ENCODE assay signal across 13 cellular contexts in the genomic region with DNA sequence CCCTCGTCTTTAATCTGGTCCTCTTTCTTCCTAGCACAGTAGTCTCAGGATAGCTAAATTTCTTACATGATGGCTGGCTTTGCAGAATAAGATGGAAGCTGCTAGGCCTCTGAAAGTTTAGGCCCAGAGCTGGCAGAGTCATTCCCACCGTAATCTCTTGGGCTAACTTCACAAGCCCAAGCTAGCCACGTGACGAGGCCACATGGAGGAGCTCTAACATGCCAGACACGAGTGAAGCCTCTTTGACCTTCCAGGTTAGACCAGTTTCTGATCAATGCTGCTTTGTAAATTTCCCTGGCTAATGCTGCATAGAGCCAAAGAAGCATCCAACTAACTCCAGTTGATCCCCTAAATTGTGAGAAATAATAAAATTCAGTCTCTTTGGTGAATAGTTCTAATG. TPM values are rescaled to one million over a fixed set of nuclear protein-coding genes. Genes with fewer than 3 reads are reported as not detected.
DNase-seq lines count a peak whose midpoint lies in the region; ATAC-seq, FAIRE-seq and TF ChIP-seq lines count a peak whose summit lies in the region.
"Had no signal": no experiment of that assay in that cellular context is flagged by ENCODE, and none has a peak within 500 bp of the region (broad histone marks: within the 10 kb centered on the region; RNA-seq: fewer than 3 reads in every experiment).

No MANE protein-coding gene starts in this region.

- H2BK5ac ChIP-seq in H1 (ENCODE audit: low read depth, low read length): no peak overlapping the region
- H2BK5ac ChIP-seq in neuronal stem cell (ENCODE audit: low read length): no peak overlapping the region

- H3K9ac ChIP-seq in MM.1S (ENCODE audit: low read length) (no peak overlapping the region), H1 (replicated peaks in 1 of 4; ENCODE audit: extremely low read depth in 1 of 4, low read depth in 3 of 4, low read length in 3 of 4) (no peak overlapping the region), neuronal stem cell (ENCODE audit: low read depth, low read length, poor library complexity) (no peak overlapping the region)

- H3K23ac ChIP-seq in H1 (ENCODE audit: insufficient read length) (no peak overlapping the region), neuronal stem cell (ENCODE audit: low read depth, low read length, poor library complexity) (no peak overlapping the region)

- H4K5ac ChIP-seq in H1 (ENCODE audit: insufficient read length, low read depth, low read length): no peak overlapping the region

- H3K9me3 ChIP-seq in MM.1S (replicated peaks; ENCODE audit: insufficient read depth, low read length) (no peaks in the 10 kb centered on the region), H1 (ENCODE audit: insufficient read depth in 2 of 2, low read depth in 1 of 2, low read length in 1 of 2) (no peaks in the 10 kb centered on the region), neuronal stem cell (replicated peaks in 1 of 2; ENCODE audit: control insufficient read depth in 2 of 2, insufficient read depth in 1 of 2, low read depth in 1 of 2, low read length in 2 of 2) (no peaks in the 10 kb centered on the region)
- H3K9me3 ChIP-seq in CD8-positive, alpha-beta T cell (ENCODE audit: low read length): no peaks in the 10 kb centered on the region
- H3K9me3 ChIP-seq: adrenal gland had no signal

- no peak overlapping the region for H3K27ac Mint-ChIP-seq in CD8-positive, alpha-beta T cell
- H3K27ac Mint-ChIP-seq: dendritic cell treated with granulocyte-macrophage colony-stimulating factor and Interleukin-4, amounts not matched to agents 40 ng/mL and 50 ng/mL, for 4 days; type B pancreatic cell had no signal

- no peak overlapping the region for H3K4ac ChIP-seq in H1 (replicated peaks; ENCODE audit: insufficient read length, low read depth, low read length)
- no peak overlapping the region for H3K4ac ChIP-seq in neuronal stem cell (ENCODE audit: low read length)

- H3K14ac ChIP-seq in H1 (ENCODE audit: insufficient read length) (no peak overlapping the region), neuronal stem cell (ENCODE audit: low read length) (no peak overlapping the region)

- no peaks in the 10 kb centered on the region for H3F3A ChIP-seq in MM.1S (ENCODE audit: insufficient read depth, low read length)

- TF ChIP-seq CTCF in MM.1S (IDR thresholded peaks at IDR 0.05; ENCODE audit: low read length) (peak; percentile 16; the same call in 1 of the 2 replicates), H1 (IDR thresholded peaks at IDR 0.05; ENCODE audit: control extremely low read depth in 1 of 3, insufficient read depth in 1 of 3, low read depth in 1 of 3, low read length in 3 of 3) (peak; percentile 57 to 69 (median 59))
- TF ChIP-seq CTCF in CD8-positive, alpha-beta T cell (IDR thresholded peaks at IDR 0.05): no peak

- no peak overlapping the region for H3K4me2 ChIP-seq in MM.1S (ENCODE audit: low read depth, low read length)
- H3K4me2 ChIP-seq in H1 (ENCODE audit: insufficient read depth in 1 of 2, low read depth in 2 of 2, low read length in 2 of 2): no peak overlapping the region
- H3K4me2 ChIP-seq in neuronal stem cell (ENCODE audit: insufficient read depth, low read length, poor library complexity, severe bottlenecking): no peak overlapping the region

- H3K27me3 ChIP-seq in MM.1S (replicated peaks; ENCODE audit: insufficient read depth, low read length): no peaks in the 10 kb centered on the region
- no peaks in the 10 kb centered on the region for H3K27me3 ChIP-seq in H1 (replicated peaks in 1 of 4; ENCODE audit: control insufficient read depth in 3 of 4, extremely low read depth in 1 of 4, insufficient read depth in 3 of 4, low read length in 3 of 4)
- no peaks in the 10 kb centered on the region for H3K27me3 ChIP-seq in neuronal stem cell (ENCODE audit: control insufficient read depth in 3 of 3, insufficient read depth in 3 of 3, low read depth in 1 of 3, low read length in 3 of 3)
- no peaks in the 10 kb centered on the region for H3K27me3 ChIP-seq in CD8-positive, alpha-beta T cell (ENCODE audit: insufficient read depth, low read length)
- H3K27me3 ChIP-seq: adrenal gland had no signal

- CTCF ChIA-PET in H1 (lab: Charles Lee; ENCODE audit: partially characterized antibody): interaction anchor here (0.6 to 1.2 kb wide), 5 partner anchors 12 to 735 kb away, joined by 3 read pairs; no protein-coding TSS in a partner anchor
- CTCF ChIA-PET in CD8-positive, alpha-beta T cell (lab: Charles Lee): interaction anchor here (1.4 kb wide), 1 partner anchor 9 kb away, joined by 4 read pairs; the partner anchor contains the start of gene CENPE

- peaks cover 7% of the 10 kb centered on the region for H3K27me3 Mint-ChIP-seq in CD8-positive, alpha-beta T cell (ENCODE audit: low read depth)
- H3K27me3 Mint-ChIP-seq: type B pancreatic cell had no signal

- intact Hi-C loops in CD8-positive, alpha-beta T cell (cut with DNase I, micrococcal nuclease): no loop called here

- no peak overlapping the region for H3K27ac ChIP-seq in MM.1S (ENCODE audit: low read length)
- H3K27ac ChIP-seq in H1 (ENCODE audit: low read depth, low read length): no peak overlapping the region
- no peak overlapping the region for H3K27ac ChIP-seq in neuronal stem cell (replicated peaks; ENCODE audit: low read length)
- H3K27ac ChIP-seq in CD8-positive, alpha-beta T cell (ENCODE audit: low read depth, low read length): no peak overlapping the region
- H3K27ac ChIP-seq: adrenal gland, RWPE1 had no signal

- H3K4me3 ChIP-seq in MM.1S (ENCODE audit: low read length) (no peak overlapping the region), H1 (ENCODE audit: extremely low read depth in 1 of 4, insufficient read depth in 2 of 4, low read depth in 3 of 4, low read length in 4 of 4) (no peak overlapping the region), neuronal stem cell (ENCODE audit: low read length in 2 of 2) (no peak overlapping the region)
- no peak overlapping the region for H3K4me3 ChIP-seq in CD8-positive, alpha-beta T cell (ENCODE audit: low read depth, low read length)
- H3K4me3 ChIP-seq: adrenal gland had no signal

- H2AK5ac ChIP-seq in H1 (ENCODE audit: low read depth, low read length) (no peak overlapping the region), neuronal stem cell (ENCODE audit: low read depth, low read length) (no peak overlapping the region)

- TF ChIP-seq POLR2A in H1 (IDR thresholded peaks at IDR 0.05; ENCODE audit: control extremely low read depth in 1 of 2, low read depth in 2 of 2, low read length in 2 of 2): no peak

- no peak overlapping the region for H2AFZ ChIP-seq in MM.1S (ENCODE audit: low read length)
- H2AFZ ChIP-seq in H1 (ENCODE audit: low read length): peak overlapping the region; percentile 61; the same call in 1 of the 2 replicates
- H2AFZ ChIP-seq in neuronal stem cell (ENCODE audit: low read length): peak overlapping the region; percentile 43

- H3K4me1 ChIP-seq in MM.1S (ENCODE audit: low read length) (no peaks in the 10 kb centered on the region), H1 (replicated peaks in 1 of 4; ENCODE audit: control insufficient read depth in 3 of 4, insufficient read depth in 4 of 4, low read length in 3 of 4) (no peaks in the 10 kb centered on the region), neuronal stem cell (ENCODE audit: control insufficient read depth in 2 of 2, insufficient read depth in 1 of 2, low read depth in 1 of 2, low read length in 2 of 2) (no peaks in the 10 kb centered on the region)
- H3K4me1 ChIP-seq in CD8-positive, alpha-beta T cell (ENCODE audit: insufficient read depth, low read length): no peaks in the 10 kb centered on the region
- H3K4me1 ChIP-seq: adrenal gland had no signal

- H4K91ac ChIP-seq in H1 (replicated peaks; ENCODE audit: insufficient read length, low read length): no peak overlapping the region
- H4K91ac ChIP-seq in neuronal stem cell (ENCODE audit: low read depth, low read length, poor library complexity): no peak overlapping the region

- H2BK15ac ChIP-seq in H1 (ENCODE audit: low read length) (no peak overlapping the region), neuronal stem cell (ENCODE audit: low read length) (no peak overlapping the region)

- WGBS in H1 (ENCODE audit: extremely low coverage in 1 of 2, insufficient coverage in 1 of 2, insufficient read length in 1 of 2, insufficient replicate concordance in 2 of 2, low coverage in 1 of 2, low lambda C conversion rate in 2 of 2, missing lambda C conversion rate in 1 of 2), 2 experiments: 66% methylated on average over 5 of the region's 5 CpGs; no CpG with 5 or more reads in 1 of the 2 experiments
- no CpG with 5 or more reads among the region's 5 CpGs for WGBS in neuronal stem cell (ENCODE audit: extremely low coverage in 2 of 2, insufficient read length in 2 of 2, insufficient replicate concordance in 1 of 2), 2 donors

- peak; percentile 66 for FAIRE-seq in H1 (lab: Jason Lieb, UNC)

- H2BK12ac ChIP-seq in H1 (ENCODE audit: low read depth, low read length) (no peak overlapping the region), neuronal stem cell (ENCODE audit: low read length) (no peak overlapping the region)

- POLR2A ChIA-PET in H1 (lab: Charles Lee; ENCODE audit: partially characterized antibody): no interaction called here
- POLR2A ChIA-PET in CD8-positive, alpha-beta T cell (lab: Charles Lee): no interaction called here

- no peaks in the 10 kb centered on the region for H3K9me3 Mint-ChIP-seq in CD8-positive, alpha-beta T cell
- H3K9me3 Mint-ChIP-seq: dendritic cell treated with granulocyte-macrophage colony-stimulating factor and Interleukin-4, amounts not matched to agents 40 ng/mL and 50 ng/mL, for 4 days; type B pancreatic cell had no signal

- no peak overlapping the region for H2BK20ac ChIP-seq in H1 (ENCODE audit: low read length)

- H3K4me1 Mint-ChIP-seq in CD8-positive, alpha-beta T cell (ENCODE audit: low read depth): no peaks in the 10 kb centered on the region

- H3K36me3 ChIP-seq in MM.1S (replicated peaks; ENCODE audit: insufficient read depth, low read length) (no peaks in the 10 kb centered on the region), H1 (ENCODE audit: control insufficient read depth in 2 of 4, insufficient read depth in 4 of 4, low read length in 3 of 4) (no peaks in the 10 kb centered on the region), neuronal stem cell (replicated peaks in 1 of 2; ENCODE audit: control insufficient read depth in 2 of 2, insufficient read depth in 2 of 2, low read length in 2 of 2) (no peaks in the 10 kb centered on the region)
- no peaks in the 10 kb centered on the region for H3K36me3 ChIP-seq in CD8-positive, alpha-beta T cell (ENCODE audit: insufficient read depth, low read length)
- H3K36me3 ChIP-seq: adrenal gland had no signal

- no peaks in the 10 kb centered on the region for H3K9me2 ChIP-seq in MM.1S (replicated peaks; ENCODE audit: insufficient read depth, low read length)

- H3K23me2 ChIP-seq in H1 (ENCODE audit: low read depth, low read length): no peaks in the 10 kb centered on the region

- H3K79me1 ChIP-seq in H1 (ENCODE audit: low read depth, low read length): no peaks in the 10 kb centered on the region
- H3K79me1 ChIP-seq in neuronal stem cell (ENCODE audit: low read depth, low read length): no peaks in the 10 kb centered on the region

- H3K4me3 Mint-ChIP-seq in CD8-positive, alpha-beta T cell: no peak overlapping the region
- H3K4me3 Mint-ChIP-seq: dendritic cell treated with granulocyte-macrophage colony-stimulating factor and Interleukin-4, amounts not matched to agents 40 ng/mL and 50 ng/mL, for 4 days; type B pancreatic cell had no signal

- no peak overlapping the region for H3K56ac ChIP-seq in H1 (replicated peaks; ENCODE audit: insufficient read length, low read depth, low read length)

- H2BK120ac ChIP-seq in H1 (replicated peaks; ENCODE audit: low read depth, low read length) (no peak overlapping the region), neuronal stem cell (ENCODE audit: low read depth, low read length) (no peak overlapping the region)

- ATAC-seq in CD8-positive, alpha-beta T cell: no peak

- TF ChIP-seq RAD21 in H1 (IDR thresholded peaks at IDR 0.05 in 1 of 2, conservative IDR thresholded peaks at IDR 0.05 in 1 of 2; ENCODE audit: low read depth in 2 of 2, low read length in 2 of 2): peak; percentile 86 to 89

- DNase-seq in NCI-H2029 (lab: John Stamatoyannopoulos, UW) (peak; percentile 4), NCI-H2029 treated with DMSO at 0.1 percent for 48 hours (lab: John Stamatoyannopoulos, UW) (no peak), MM.1S (no peak), H1 (ENCODE audit: low read depth in 1 of 2, low spot score in 2 of 2) (peak in 1 of 2 experiments; percentile 21), neuronal stem cell (ENCODE audit: low spot score) (no peak), NCI-H2227 (lab: John Stamatoyannopoulos, UW; ENCODE audit: unreplicated experiment) (no peak), dermis blood vessel endothelial cell (no peak)
- no peak for DNase-seq in CD8-positive, alpha-beta T cell
- DNase-seq: ACHN, adrenal gland had no signal

- H4K20me1 ChIP-seq in MM.1S (ENCODE audit: insufficient read depth, low read length): no peaks in the 10 kb centered on the region
- H4K20me1 ChIP-seq in H1 (replicated peaks in 1 of 2; ENCODE audit: control insufficient read depth in 1 of 2, insufficient read depth in 2 of 2, low read length in 2 of 2): no peaks in the 10 kb centered on the region

- no peak for TF ChIP-seq EP300 in H1 (IDR thresholded peaks at IDR 0.05; ENCODE audit: borderline replicate concordance in 1 of 2, low read depth in 2 of 2, low read length in 2 of 2)

- H4K8ac ChIP-seq in H1 (ENCODE audit: extremely low read depth, insufficient read depth, low read length): no peak overlapping the region
- no peak overlapping the region for H4K8ac ChIP-seq in neuronal stem cell (ENCODE audit: low read depth, low read length)

- H3K79me2 ChIP-seq in MM.1S (ENCODE audit: low read length) (no peaks in the 10 kb centered on the region), H1 (ENCODE audit: control insufficient read depth in 1 of 2, insufficient read depth in 2 of 2, low read length in 2 of 2) (no peaks in the 10 kb centered on the region)

- no peaks in the 10 kb centered on the region for H3K36me3 Mint-ChIP-seq in CD8-positive, alpha-beta T cell
- H3K36me3 Mint-ChIP-seq: type B pancreatic cell had no signal

- H3K18ac ChIP-seq in H1 (ENCODE audit: extremely low read depth, low read length): no peak overlapping the region
- no peak overlapping the region for H3K18ac ChIP-seq in neuronal stem cell (ENCODE audit: low read length)

RNA-seq across cellular contexts. Expression of gene CENPE, which starts 9.5 kb away (rescaled TPM):
- 49.0 and 51.0 TPM in 2 replicates for total RNA-seq in H1 (2021; fragmentation: NEBNext Ultra II Directional; extraction: Animal tissue kit (Norgen Biotek cat#: 25700))
- polyA plus RNA-seq in H1 (2011; rRNA removed): 1.1 and 2.1 TPM in 2 replicates
- 5.2 TPM for polyA plus RNA-seq in H1 (2011; cell fraction: cytosol; rRNA removed)
- 5.9 TPM for polyA plus RNA-seq in H1 (2011; cell fraction: nucleus; rRNA removed)
- 7.0 to 23.3 TPM (median 10.6 TPM) in 4 replicates for polyA plus RNA-seq in H1 (2012, experiment 1 of 2)
- 0.60 TPM for polyA plus RNA-seq in H1 (2012, experiment 2 of 2)
- polyA plus RNA-seq in H1 (2013, experiment 1 of 2): 36.0 TPM
- 31.8 TPM for polyA plus RNA-seq in H1 (2013, experiment 2 of 2)
- 20.1 and 23.6 TPM in 2 replicates for polyA minus RNA-seq in H1 (2011; rRNA and poly(A)+ RNA removed)
- 9.2 TPM for polyA minus RNA-seq in H1 (2011; cell fraction: cytosol; rRNA and poly(A)+ RNA removed)
- polyA minus RNA-seq in H1 (2011; cell fraction: nucleus; rRNA and poly(A)+ RNA removed): 43.3 TPM
- 41.7 TPM for polyA plus RNA-seq in neuronal stem cell (2013, experiment 1 of 2)
- 44.1 TPM for polyA plus RNA-seq in neuronal stem cell (2013, experiment 2 of 2)
- total RNA-seq in dermis blood vessel endothelial cell: 6.1 and 39.1 TPM in 2 replicates
- 1 to 10 TPM in 1 of 2 experiments, under 1 TPM in 1; 0.97 to 3.1 TPM for total RNA-seq in CD8-positive, alpha-beta T cell
